Comparison of ENCODE assay signal across 12 cellular contexts in the genomic region with DNA sequence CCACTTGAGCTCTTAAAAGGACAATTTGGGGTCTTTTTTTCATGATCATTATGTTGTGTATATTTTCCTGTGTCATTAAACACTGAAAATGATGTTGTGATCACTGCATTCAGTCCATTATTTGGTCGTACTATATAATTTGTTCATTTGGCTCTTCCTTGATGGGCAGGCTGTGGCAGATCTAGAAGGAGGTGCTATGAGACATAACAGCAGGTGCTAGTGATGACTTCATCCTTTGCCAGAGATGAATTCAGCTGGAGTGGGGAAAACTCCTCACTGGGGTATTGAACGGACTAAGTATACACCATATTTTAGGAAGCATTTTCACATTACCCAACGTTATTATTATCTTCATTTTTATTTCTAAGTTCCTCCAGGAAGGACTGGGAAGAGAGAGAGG. TPM values are rescaled to one million over a fixed set of nuclear protein-coding genes. Genes with fewer than 3 reads are reported as not detected.
DNase-seq lines count a peak whose midpoint lies in the region; ATAC-seq and TF ChIP-seq lines count a peak whose summit lies in the region.
"Had no signal": no experiment of that assay in that cellular context is flagged by ENCODE, and none has a peak within 500 bp of the region (broad histone marks: within the 10 kb centered on the region; RNA-seq: fewer than 3 reads in every experiment).

No MANE protein-coding gene starts in this region.

- WGBS in ovary, 3 donors, result 85 to 86% (median 85%) methylated on average over 3 of the region's 3 CpGs

- peaks cover 3% of the 10 kb centered on the region for H3K4me1 ChIP-seq in ovary (ENCODE audit: insufficient read depth)

- POLR2A ChIA-PET in activated CD4-positive, alpha-beta T cell treated with anti-CD3 and anti-CD28 coated beads, Interleukin-2, amount 10 ng/mL, durations not matched to agents 7 days and 5 days (lab: Charles Lee), result no interaction called here
- POLR2A ChIA-PET in activated CD8-positive, alpha-beta T cell treated with anti-CD3 and anti-CD28 coated beads for 36 hours (lab: Charles Lee), result interaction anchor here (0.8 to 2.7 kb wide), 4 partner anchors 8 to 54 kb away, joined by 3 to 8 read pairs (median 5); no protein-coding TSS in a partner anchor
- POLR2A ChIA-PET in naive thymus-derived CD8-positive, alpha-beta T cell (lab: Charles Lee), result interaction anchor here (1.1 to 7.9 kb wide), 10 partner anchors 11 to 64 kb away, joined by 3 to 52 read pairs (median 7); no protein-coding TSS in a partner anchor

- no peaks in the 10 kb centered on the region for H3K9me3 Mint-ChIP-seq in activated CD4-positive, alpha-beta T cell treated with anti-CD3 and anti-CD28 coated beads, Interleukin-2, amount 10 ng/mL, durations not matched to agents 7 days and 5 days
- no peaks in the 10 kb centered on the region for H3K9me3 Mint-ChIP-seq in activated CD8-positive, alpha-beta T cell treated with anti-CD3 and anti-CD28 coated beads for 36 hours
- H3K9me3 Mint-ChIP-seq in naive thymus-derived CD8-positive, alpha-beta T cell, result no peaks in the 10 kb centered on the region

- H3K27me3 ChIP-seq in ovary, result no peaks in the 10 kb centered on the region
- H3K27me3 ChIP-seq: transverse colon had no signal

- intact Hi-C loops in activated CD8-positive, alpha-beta T cell treated with anti-CD3 and anti-CD28 coated beads for 36 hours (cut with micrococcal nuclease), result no loop called here
- intact Hi-C loops in ovary (cut with DNase I), result no loop called here

- CTCF ChIA-PET in activated CD4-positive, alpha-beta T cell treated with anti-CD3 and anti-CD28 coated beads, Interleukin-2, amount 10 ng/mL, durations not matched to agents 7 days and 5 days (lab: Charles Lee), result interaction anchor here (0.7 to 3.8 kb wide), 3 partner anchors 11 to 64 kb away, joined by 3 to 15 read pairs (median 4); no protein-coding TSS in a partner anchor
- CTCF ChIA-PET in activated CD8-positive, alpha-beta T cell treated with anti-CD3 and anti-CD28 coated beads for 36 hours (lab: Charles Lee), result interaction anchor here (1.0 to 5.5 kb wide), 2 partner anchors 47 to 65 kb away, joined by 3 to 32 read pairs; no protein-coding TSS in a partner anchor

- H3K4me3 Mint-ChIP-seq in activated CD4-positive, alpha-beta T cell treated with anti-CD3 and anti-CD28 coated beads, Interleukin-2, amount 10 ng/mL, durations not matched to agents 7 days and 5 days, result no peak overlapping the region
- H3K4me3 Mint-ChIP-seq in activated CD8-positive, alpha-beta T cell treated with anti-CD3 and anti-CD28 coated beads for 36 hours, result peak overlapping the region; percentile 10
- peak overlapping the region in 7 of 10 donors; percentile 1 to 91 (median 30) for H3K4me3 Mint-ChIP-seq in naive thymus-derived CD8-positive, alpha-beta T cell

- no peak for DNase-seq in activated CD4-positive, alpha-beta T cell treated with anti-CD3 and anti-CD28 coated beads, Interleukin-2, amount 10 ng/mL, durations not matched to agents 7 days and 5 days
- no peak for DNase-seq in activated CD4-positive, alpha-beta T cell treated with anti-CD3 and anti-CD28 coated beads, Interleukin-2, amount 50 U/mL, for 1 hour
- peak; percentile 32 for DNase-seq in NCI-H1694 (lab: John Stamatoyannopoulos, UW)
- no peak for DNase-seq in activated CD8-positive, alpha-beta T cell treated with anti-CD3 and anti-CD28 coated beads for 36 hours
- no peak for DNase-seq in naive thymus-derived CD8-positive, alpha-beta T cell
- no peak for DNase-seq in ovary
- DNase-seq: activated CD4-positive, alpha-beta T cell treated with anti-CD3 and anti-CD28 coated beads for 1 hour; esophagus squamous epithelium; Right ventricle myocardium superior; transverse colon had no signal

- peaks cover 74% of the 10 kb centered on the region for H3K4me1 Mint-ChIP-seq in activated CD4-positive, alpha-beta T cell treated with anti-CD3 and anti-CD28 coated beads, Interleukin-2, amount 10 ng/mL, durations not matched to agents 7 days and 5 days
- H3K4me1 Mint-ChIP-seq in activated CD8-positive, alpha-beta T cell treated with anti-CD3 and anti-CD28 coated beads for 36 hours (ENCODE audit: low read depth), result peaks cover 71% of the 10 kb centered on the region
- peaks cover 29 to 89% (median 87%) of the 10 kb centered on the region in 4 donors for H3K4me1 Mint-ChIP-seq in naive thymus-derived CD8-positive, alpha-beta T cell

- no peak for TF ChIP-seq CTCF in activated CD8-positive, alpha-beta T cell treated with anti-CD3 and anti-CD28 coated beads for 36 hours (IDR thresholded peaks at IDR 0.05)
- no peak for TF ChIP-seq CTCF in ovary (IDR thresholded peaks at IDR 0.05)

- no peak for TF ChIP-seq EP300 in ovary (IDR thresholded peaks at IDR 0.05)

- H3K4me3 ChIP-seq in ovary, result no peak overlapping the region
- H3K4me3 ChIP-seq: esophagus squamous epithelium, transverse colon had no signal

- no peaks in the 10 kb centered on the region for H3K9me3 ChIP-seq in ovary
- H3K9me3 ChIP-seq: esophagus squamous epithelium, transverse colon had no signal

- H3K27me3 Mint-ChIP-seq in activated CD4-positive, alpha-beta T cell treated with anti-CD3 and anti-CD28 coated beads, Interleukin-2, amount 10 ng/mL, durations not matched to agents 7 days and 5 days, result no peaks in the 10 kb centered on the region
- no peaks in the 10 kb centered on the region for H3K27me3 Mint-ChIP-seq in activated CD8-positive, alpha-beta T cell treated with anti-CD3 and anti-CD28 coated beads for 36 hours
- H3K27me3 Mint-ChIP-seq in naive thymus-derived CD8-positive, alpha-beta T cell, result no peaks in the 10 kb centered on the region

- H3K27ac ChIP-seq in ovary, result no peak overlapping the region

- peaks cover 41% of the 10 kb centered on the region for H3K36me3 Mint-ChIP-seq in activated CD4-positive, alpha-beta T cell treated with anti-CD3 and anti-CD28 coated beads, Interleukin-2, amount 10 ng/mL, durations not matched to agents 7 days and 5 days (ENCODE audit: low read depth)
- H3K36me3 Mint-ChIP-seq in activated CD8-positive, alpha-beta T cell treated with anti-CD3 and anti-CD28 coated beads for 36 hours (ENCODE audit: low read depth), result peaks cover 27% of the 10 kb centered on the region
- peaks cover 0 to 26% (median 11%) of the 10 kb centered on the region in 3 donors for H3K36me3 Mint-ChIP-seq in naive thymus-derived CD8-positive, alpha-beta T cell

- no peaks in the 10 kb centered on the region for H3K36me3 ChIP-seq in ovary
- H3K36me3 ChIP-seq: esophagus squamous epithelium, transverse colon had no signal

- H3K27ac Mint-ChIP-seq in activated CD4-positive, alpha-beta T cell treated with anti-CD3 and anti-CD28 coated beads, Interleukin-2, amount 10 ng/mL, durations not matched to agents 7 days and 5 days, result peak overlapping the region; percentile 63
- H3K27ac Mint-ChIP-seq in activated CD8-positive, alpha-beta T cell treated with anti-CD3 and anti-CD28 coated beads for 36 hours, result peak overlapping the region; percentile 100
- H3K27ac Mint-ChIP-seq in naive thymus-derived CD8-positive, alpha-beta T cell, result peak overlapping the region; percentile 71 to 100 (median 94)

- ATAC-seq in activated CD8-positive, alpha-beta T cell treated with anti-CD3 and anti-CD28 coated beads for 36 hours, result no peak
- no peak for ATAC-seq in naive thymus-derived CD8-positive, alpha-beta T cell
- ATAC-seq in HG02642 (IDR thresholded peaks at IDR 0.05; ENCODE audit: poor library complexity, unreplicated experiment), result no peak
- ATAC-seq in HG03432 (IDR thresholded peaks at IDR 0.05; ENCODE audit: unreplicated experiment), result no peak

- TF ChIP-seq POLR2A in ovary (IDR thresholded peaks at IDR 0.05), result no peak

RNA-seq across cellular contexts. Expression of a gene that starts 12.0 kb away (rescaled TPM):
- total RNA-seq in activated CD4-positive, alpha-beta T cell treated with anti-CD3 and anti-CD28 coated beads, Interleukin-2, amount 10 ng/mL, durations not matched to agents 7 days and 5 days, result 10 to 100 TPM; 45.9 to 62.6 TPM
- 10 to 100 TPM; 36.1 to 37.2 TPM for total RNA-seq in activated CD8-positive, alpha-beta T cell treated with anti-CD3 and anti-CD28 coated beads for 36 hours
- 10 to 100 TPM; 46.4 to 48.8 TPM for total RNA-seq in naive thymus-derived CD8-positive, alpha-beta T cell
- 100 to 1,000 TPM in 1 of 3 donors, 10 to 100 TPM in 2; 67.4 to 122 (median 98.5) TPM for polyA plus RNA-seq in naive thymus-derived CD8-positive, alpha-beta T cell
- 10 to 100 TPM in 3 of 7 donors, 1 to 10 TPM in 4; 2.7 to 63.4 (median 7.6) TPM for total RNA-seq in ovary
- polyA plus RNA-seq in ovary, result 10 to 100 TPM in 1 of 2 donors, 1 to 10 TPM in 1; 4.7 to 20.3 TPM
